In the genomic region with DNA sequence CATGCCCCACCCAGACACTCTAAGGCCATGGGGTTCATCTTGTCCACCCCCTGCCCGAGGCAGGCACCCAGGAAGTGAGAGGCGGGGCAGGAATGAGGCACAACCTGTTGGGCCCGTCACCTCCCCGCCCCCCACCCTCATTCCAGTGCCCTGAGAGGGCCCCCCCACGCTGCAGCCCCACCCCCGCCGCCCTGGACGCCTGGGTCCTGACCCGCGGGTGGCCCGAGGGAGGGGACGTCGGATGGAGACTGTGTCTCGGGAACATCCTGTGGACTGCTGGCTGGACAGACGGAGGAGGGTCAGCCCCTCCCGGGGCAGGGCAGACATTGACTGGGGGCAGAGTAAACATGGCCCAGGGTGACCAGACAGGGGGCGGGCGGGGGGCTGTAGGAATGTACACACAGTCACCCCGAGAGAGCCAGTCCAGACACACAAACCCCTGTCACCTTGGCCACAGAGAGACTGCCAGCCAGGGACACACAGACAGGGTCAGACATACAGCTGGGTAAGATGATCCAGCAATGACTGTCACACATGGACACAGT, we compare ENCODE assay signal across 8 cellular contexts. TPM values are rescaled to one million over a fixed set of nuclear protein-coding genes. Genes with fewer than 3 reads are reported as not detected.
DNase-seq lines count a peak whose midpoint lies in the region; ATAC-seq and TF ChIP-seq lines count a peak whose summit lies in the region.

No MANE protein-coding gene starts in this region.

- H3K27ac ChIP-seq in body of pancreas (peak overlapping the region; percentile 78 to 100 (median 96)), lower lobe of right lung (peak overlapping the region; percentile 99), thyroid gland (peak overlapping the region; percentile 96 to 99 (median 96))

- no peaks in the 10 kb centered on the region for H3K36me3 ChIP-seq in body of pancreas (replicated peaks in 1 of 2; ENCODE audit: insufficient read depth in 1 of 2, low read depth in 2 of 2)
- no peaks in the 10 kb centered on the region for H3K36me3 ChIP-seq in lower lobe of right lung
- no peaks in the 10 kb centered on the region for H3K36me3 ChIP-seq in thyroid gland

- ATAC-seq in body of pancreas (no peak), lower lobe of right lung (peak; percentile 28 to 40), GM21390 (IDR thresholded peaks at IDR 0.05; ENCODE audit: unreplicated experiment) (no peak), HG02798 (IDR thresholded peaks at IDR 0.05; ENCODE audit: poor library complexity, unreplicated experiment) (no peak)

- H3K9me3 ChIP-seq in body of pancreas (no peaks in the 10 kb centered on the region), lower lobe of right lung (no peaks in the 10 kb centered on the region), thyroid gland (no peaks in the 10 kb centered on the region)

- H3K4me1 ChIP-seq in body of pancreas: peaks cover 78% of the 10 kb centered on the region
- H3K4me1 ChIP-seq in lower lobe of right lung: peaks cover 86% of the 10 kb centered on the region
- peaks cover 61 to 80% of the 10 kb centered on the region in 2 donors for H3K4me1 ChIP-seq in thyroid gland

- intact Hi-C loops in activated CD4-positive, alpha-beta T cell treated with anti-CD3 and anti-CD28 coated beads, Interleukin-2, amount 10 ng/mL, durations not matched to agents 24 days and 14 days (cut with micrococcal nuclease): no loop called here
- intact Hi-C loops in body of pancreas (cut with DNase I): no loop called here
- intact Hi-C loops in lower lobe of right lung (cut with DNase I): no loop called here
- intact Hi-C loops in thyroid gland (cut with DNase I): no loop called here

- H3K36me3 Mint-ChIP-seq in activated CD4-positive, alpha-beta T cell treated with anti-CD3 and anti-CD28 coated beads, Interleukin-2, amount 10 ng/mL, durations not matched to agents 24 days and 14 days (ENCODE audit: low read depth): no peaks in the 10 kb centered on the region

- TF ChIP-seq POLR2A in body of pancreas (IDR thresholded peaks at IDR 0.05) (no peak), thyroid gland (IDR thresholded peaks at IDR 0.05) (no peak)

- H3K27me3 ChIP-seq in body of pancreas: no peaks in the 10 kb centered on the region
- no peaks in the 10 kb centered on the region for H3K27me3 ChIP-seq in lower lobe of right lung (ENCODE audit: low read depth)
- H3K27me3 ChIP-seq in thyroid gland: no peaks in the 10 kb centered on the region

- TF ChIP-seq CTCF in body of pancreas (IDR thresholded peaks at IDR 0.05) (no peak), lower lobe of right lung (IDR thresholded peaks at IDR 0.05) (no peak), thyroid gland (IDR thresholded peaks at IDR 0.05) (no peak)

- H3K27ac Mint-ChIP-seq in activated CD4-positive, alpha-beta T cell treated with anti-CD3 and anti-CD28 coated beads, Interleukin-2, amount 10 ng/mL, durations not matched to agents 24 days and 14 days: no peak overlapping the region

- no peaks in the 10 kb centered on the region for H3K27me3 Mint-ChIP-seq in activated CD4-positive, alpha-beta T cell treated with anti-CD3 and anti-CD28 coated beads, Interleukin-2, amount 10 ng/mL, durations not matched to agents 24 days and 14 days

- peak; percentile 71 for DNase-seq in activated CD4-positive, alpha-beta T cell treated with anti-CD3 and anti-CD28 coated beads, Interleukin-2, amount 10 ng/mL, durations not matched to agents 24 days and 14 days
- no peak for DNase-seq in activated CD4-positive, alpha-beta T cell treated with anti-CD3 and anti-CD28 coated beads, Interleukin-2, amount 50 U/mL, for 1 hour
- DNase-seq in body of pancreas: peak in 3 of 4 donors; percentile 44 to 59 (median 55)
- DNase-seq in lower lobe of right lung: peak; percentile 84
- peak; percentile 61 to 75 for DNase-seq in thyroid gland
- no peak for DNase-seq in cerebellar nuclear complex (lab: John Stamatoyannopoulos, UW)

- H3K4me3 ChIP-seq in body of pancreas (no peak overlapping the region), lower lobe of right lung (peak overlapping the region; percentile 58), thyroid gland (replicated peaks in 1 of 3) (no peak overlapping the region)

- WGBS in body of pancreas, 2 donors: 28 to 33% methylated on average over 11 to 18 of the region's 19 CpGs
- WGBS in thyroid gland, 2 donors: 11 to 24% methylated on average over 3 to 6 of the region's 19 CpGs

- peaks cover 24% of the 10 kb centered on the region for H3K4me1 Mint-ChIP-seq in activated CD4-positive, alpha-beta T cell treated with anti-CD3 and anti-CD28 coated beads, Interleukin-2, amount 10 ng/mL, durations not matched to agents 24 days and 14 days

- H3K4me3 Mint-ChIP-seq in activated CD4-positive, alpha-beta T cell treated with anti-CD3 and anti-CD28 coated beads, Interleukin-2, amount 10 ng/mL, durations not matched to agents 24 days and 14 days: peak overlapping the region; percentile 78

- H3K9me3 Mint-ChIP-seq in activated CD4-positive, alpha-beta T cell treated with anti-CD3 and anti-CD28 coated beads, Interleukin-2, amount 10 ng/mL, durations not matched to agents 24 days and 14 days: no peaks in the 10 kb centered on the region

RNA-seq across cellular contexts. Expression of gene JUNB, which starts 7.4 kb away (rescaled TPM):
- 302 and 310 TPM in 2 replicates for total RNA-seq in activated CD4-positive, alpha-beta T cell treated with anti-CD3 and anti-CD28 coated beads, Interleukin-2, amount 10 ng/mL, durations not matched to agents 24 days and 14 days
- 100 to 1,000 TPM; 219 to 485 TPM for total RNA-seq in body of pancreas
- 131 TPM for total RNA-seq in lower lobe of right lung
- 100 to 1,000 TPM; 111 to 393 (median 220) TPM for total RNA-seq in thyroid gland

RNA-seq across cellular contexts. Expression of gene HOOK2, which starts 8.6 kb away (rescaled TPM):
- total RNA-seq in activated CD4-positive, alpha-beta T cell treated with anti-CD3 and anti-CD28 coated beads, Interleukin-2, amount 10 ng/mL, durations not matched to agents 24 days and 14 days: 17.8 and 18.3 TPM in 2 replicates
- total RNA-seq in body of pancreas: 100 to 1,000 TPM; 114 to 354 TPM
- 57.5 TPM for total RNA-seq in lower lobe of right lung
- 100 to 1,000 TPM; 128 to 145 (median 136) TPM for total RNA-seq in thyroid gland

RNA-seq across cellular contexts. Expression of gene PRDX2, which starts 17.7 kb away (rescaled TPM):
- total RNA-seq in activated CD4-positive, alpha-beta T cell treated with anti-CD3 and anti-CD28 coated beads, Interleukin-2, amount 10 ng/mL, durations not matched to agents 24 days and 14 days: 277 and 294 TPM in 2 replicates
- total RNA-seq in body of pancreas (100 to 1,000 TPM; 105 to 146 TPM), lower lobe of right lung (101 TPM), thyroid gland (100 to 1,000 TPM; 166 to 496 (median 328) TPM)

RNA-seq across cellular contexts. Expression of gene THSD8, which starts 17.9 kb away (rescaled TPM):
- total RNA-seq in activated CD4-positive, alpha-beta T cell treated with anti-CD3 and anti-CD28 coated beads, Interleukin-2, amount 10 ng/mL, durations not matched to agents 24 days and 14 days: 26.8 and 32.7 TPM in 2 replicates
- total RNA-seq in body of pancreas (not detected), lower lobe of right lung (1.5 TPM), thyroid gland (under 1 TPM in 1 of 4 donors, not detected in 3; 0.67 TPM)

RNA-seq across cellular contexts. Expression of gene RNASEH2A, which starts 22.5 kb away (rescaled TPM):
- 35.8 and 51.5 TPM in 2 replicates for total RNA-seq in activated CD4-positive, alpha-beta T cell treated with anti-CD3 and anti-CD28 coated beads, Interleukin-2, amount 10 ng/mL, durations not matched to agents 24 days and 14 days
- total RNA-seq in body of pancreas (1 to 10 TPM; 1.3 to 6.5 TPM), lower lobe of right lung (10.9 TPM), thyroid gland (10 to 100 TPM in 1 of 4 donors, 1 to 10 TPM in 3; 1.5 to 11.8 (median 5.4) TPM)

Comparison
In these comparisons a context has a peak if more than half of its experiments do, and no peak if none do; other contexts are left out.
1. DNase-seq: peak in activated CD4-positive, alpha-beta T cell treated with anti-CD3 and anti-CD28 coated beads, Interleukin-2, amount 10 ng/mL, durations not matched to agents 24 days and 14 days (single experiment), body of pancreas (3 of 4), lower lobe of right lung (single experiment) and thyroid gland (2 of 2); none in activated CD4-positive, alpha-beta T cell treated with anti-CD3 and anti-CD28 coated beads, Interleukin-2, amount 50 U/mL, for 1 hour (single experiment) and cerebellar nuclear complex (0 of 2).
2. ATAC-seq: peak in lower lobe of right lung (2 of 2); none in body of pancreas (single experiment), GM21390 (single experiment) and HG02798 (single experiment).
3. Peak in every context shown above with its lines, with median percentiles within 50 percentile points of each other: H3K27ac ChIP-seq.